15 cellular contexts compared by ENCODE assay signal in genomic region chr5:43309122-43309521, GRCh38. TPM values are rescaled to one million over a fixed set of nuclear protein-coding genes. Genes with fewer than 3 reads are reported as not detected.
DNase-seq lines count a peak whose midpoint lies in the region; ATAC-seq and TF ChIP-seq lines count a peak whose summit lies in the region.
"Had no signal": no experiment of that assay in that cellular context is flagged by ENCODE, and none has a peak within 500 bp of the region (broad histone marks: within the 10 kb centered on the region; RNA-seq: fewer than 3 reads in every experiment).

No MANE protein-coding gene starts in this region.

- no peaks in the 10 kb centered on the region for H3K36me3 ChIP-seq in vagina
- H3K36me3 ChIP-seq: colonic mucosa, HAP-1, right atrium auricular region had no signal

- peaks cover 89% of the 10 kb centered on the region for H3K4me1 Mint-ChIP-seq in stimulated activated naive CD8-positive, alpha-beta T cell treated with anti-CD3 and anti-CD28 coated beads, Interleukin-15, amount 100 ng/mL, for 72 hours
- H3K4me1 Mint-ChIP-seq in activated naive CD8-positive, alpha-beta T cell treated with anti-CD3 and anti-CD28 coated beads, Interleukin-2, amount 50 U/mL, for 24 hours, result peaks cover 77% of the 10 kb centered on the region

- H3K4me1 ChIP-seq in vagina, result peaks cover 35% of the 10 kb centered on the region

- no peaks in the 10 kb centered on the region for H3K27me3 ChIP-seq in vagina
- H3K27me3 ChIP-seq: BE2C, colonic mucosa, heart left ventricle, right atrium auricular region had no signal

- intact Hi-C loops in vagina (cut with DNase I), result no loop called here

- H3K27me3 Mint-ChIP-seq in stimulated activated naive CD8-positive, alpha-beta T cell treated with anti-CD3 and anti-CD28 coated beads, Interleukin-15, amount 100 ng/mL, for 72 hours, result no peaks in the 10 kb centered on the region
- peaks cover 3% of the 10 kb centered on the region for H3K27me3 Mint-ChIP-seq in activated naive CD8-positive, alpha-beta T cell treated with anti-CD3 and anti-CD28 coated beads, Interleukin-2, amount 50 U/mL, for 24 hours

- H3K9me3 ChIP-seq in vagina, result no peaks in the 10 kb centered on the region
- H3K9me3 ChIP-seq: BE2C, colonic mucosa, HAP-1, heart left ventricle, right atrium auricular region had no signal

- no peaks in the 10 kb centered on the region for H3K9me3 Mint-ChIP-seq in stimulated activated naive CD8-positive, alpha-beta T cell treated with anti-CD3 and anti-CD28 coated beads, Interleukin-15, amount 100 ng/mL, for 72 hours
- peaks cover 4% of the 10 kb centered on the region for H3K9me3 Mint-ChIP-seq in activated naive CD8-positive, alpha-beta T cell treated with anti-CD3 and anti-CD28 coated beads, Interleukin-2, amount 50 U/mL, for 24 hours

- H3K36me3 Mint-ChIP-seq in activated naive CD8-positive, alpha-beta T cell treated with anti-CD3 and anti-CD28 coated beads, Interleukin-2, amount 50 U/mL, for 24 hours (ENCODE audit: low read depth), result peaks cover 48% of the 10 kb centered on the region

- no peak for ATAC-seq in stimulated activated naive CD8-positive, alpha-beta T cell treated with anti-CD3 and anti-CD28 coated beads, Interleukin-15, amount 100 ng/mL, for 72 hours
- ATAC-seq in stimulated activated naive CD8-positive, alpha-beta T cell treated with anti-CD3 and anti-CD28 coated beads, Interleukin-15, Interleukin-2, amounts not matched to agents 100 U/mL and 50 U/mL, for 24 hours, result no peak
- ATAC-seq in activated naive CD8-positive, alpha-beta T cell treated with anti-CD3 and anti-CD28 coated beads, Interleukin-2, amount 50 U/mL, for 24 hours, result no peak
- no peak for ATAC-seq in GM19452 (IDR thresholded peaks at IDR 0.05; ENCODE audit: unreplicated experiment)
- ATAC-seq: heart left ventricle had no signal

- H3K4me3 ChIP-seq in vagina (no peak overlapping the region), coronary artery (no peak overlapping the region)
- H3K4me3 ChIP-seq: colonic mucosa, HAP-1, heart left ventricle, right atrium auricular region had no signal

- H3K4me3 Mint-ChIP-seq in stimulated activated naive CD8-positive, alpha-beta T cell treated with anti-CD3 and anti-CD28 coated beads, Interleukin-15, amount 100 ng/mL, for 72 hours, result peak overlapping the region; percentile 6 to 27
- H3K4me3 Mint-ChIP-seq in activated naive CD8-positive, alpha-beta T cell treated with anti-CD3 and anti-CD28 coated beads, Interleukin-2, amount 50 U/mL, for 24 hours, result no peak overlapping the region

- no peak for DNase-seq in stimulated activated naive CD8-positive, alpha-beta T cell treated with anti-CD3 and anti-CD28 coated beads, Interleukin-15, amount 100 ng/mL, for 72 hours
- no peak for DNase-seq in stimulated activated naive CD8-positive, alpha-beta T cell treated with anti-CD3 and anti-CD28 coated beads, Interleukin-15, Interleukin-2, amounts not matched to agents 100 U/mL and 50 U/mL, for 24 hours
- DNase-seq in activated naive CD8-positive, alpha-beta T cell treated with anti-CD3 and anti-CD28 coated beads, Interleukin-2, amount 50 U/mL, for 24 hours, result no peak
- peak; percentile 57 for DNase-seq in islet precursor cell
- no peak for DNase-seq in vagina (ENCODE audit: extremely low spot score in 2 of 2)
- no peak for DNase-seq in midbrain (lab: John Stamatoyannopoulos, UW)
- no peak for DNase-seq in coronary artery (ENCODE audit: low spot score)
- DNase-seq: BE2C, colonic mucosa, heart left ventricle, KG1, NCI-H2029 treated with DMSO at 0.1 percent for 48 hours had no signal

- TF ChIP-seq CTCF in vagina (IDR thresholded peaks at IDR 0.05), result no peak
- no peak for TF ChIP-seq CTCF in coronary artery (IDR thresholded peaks at IDR 0.05)

- peak overlapping the region in 1 of 2 donors; percentile 36 for H3K27ac Mint-ChIP-seq in stimulated activated naive CD8-positive, alpha-beta T cell treated with anti-CD3 and anti-CD28 coated beads, Interleukin-15, amount 100 ng/mL, for 72 hours
- peak overlapping the region; percentile 56 for H3K27ac Mint-ChIP-seq in activated naive CD8-positive, alpha-beta T cell treated with anti-CD3 and anti-CD28 coated beads, Interleukin-2, amount 50 U/mL, for 24 hours

- H3K27ac ChIP-seq in vagina (peak overlapping the region; percentile 18), coronary artery (no peak overlapping the region)
- H3K27ac ChIP-seq: colonic mucosa, heart left ventricle, right atrium auricular region had no signal

- no peak for TF ChIP-seq POLR2A in vagina (IDR thresholded peaks at IDR 0.05)

RNA-seq across cellular contexts. Expression of gene HMGCS1, which starts 4.1 kb away (rescaled TPM):
- total RNA-seq in vagina, result 68.0 TPM
